ENCODE assay signal across 2 cellular contexts in the genomic region with DNA sequence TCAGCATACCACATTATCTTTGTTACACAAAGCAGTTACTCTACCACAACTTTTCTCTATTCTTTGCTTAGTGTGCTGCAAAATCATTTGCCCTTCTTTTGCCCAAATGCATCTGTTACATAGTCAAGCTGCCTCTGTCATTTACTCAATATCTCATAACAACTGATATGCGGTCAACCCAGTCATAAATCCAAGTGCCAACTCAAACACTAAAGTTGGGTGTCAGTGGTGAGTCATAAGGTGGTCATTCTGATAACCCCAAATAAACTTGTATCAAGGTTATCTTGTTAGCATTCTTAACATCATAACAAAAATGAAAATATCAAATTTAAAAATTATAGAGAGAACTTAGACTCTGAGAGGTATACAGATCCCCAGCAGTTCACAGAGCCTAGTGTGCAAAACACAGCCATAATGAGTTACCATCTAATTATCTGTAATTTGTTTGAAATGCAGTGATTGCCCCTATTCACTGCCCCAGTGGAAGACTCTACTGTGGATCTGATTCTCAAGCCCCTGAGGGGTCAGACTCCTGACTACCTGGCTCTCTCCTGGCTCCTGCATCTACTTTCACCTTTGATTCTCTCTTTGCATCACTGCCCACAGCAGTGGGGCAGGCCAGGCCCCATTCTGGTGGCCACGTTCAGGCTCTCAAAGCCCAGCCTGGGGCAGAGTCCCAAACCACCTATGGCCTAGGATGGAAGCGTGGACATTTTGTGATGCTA.
TF ChIP-seq lines count a peak whose summit lies in the region.

No MANE protein-coding gene starts in this region.

TF ChIP-seq in HEK293, 187 proteins besides CTCF, POLR2A, EP300 and RAD21 (continues in another document):
- TF ChIP-seq, protein P1, sequence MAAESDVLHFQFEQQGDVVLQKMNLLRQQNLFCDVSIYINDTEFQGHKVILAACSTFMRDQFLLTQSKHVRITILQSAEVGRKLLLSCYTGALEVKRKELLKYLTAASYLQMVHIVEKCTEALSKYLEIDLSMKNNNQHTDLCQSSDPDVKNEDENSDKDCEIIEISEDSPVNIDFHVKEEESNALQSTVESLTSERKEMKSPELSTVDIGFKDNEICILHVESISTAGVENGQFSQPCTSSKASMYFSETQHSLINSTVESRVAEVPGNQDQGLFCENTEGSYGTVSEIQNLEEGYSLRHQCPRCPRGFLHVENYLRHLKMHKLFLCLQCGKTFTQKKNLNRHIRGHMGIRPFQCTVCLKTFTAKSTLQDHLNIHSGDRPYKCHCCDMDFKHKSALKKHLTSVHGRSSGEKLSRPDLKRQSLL (tag by site-specific recombination; IDR thresholded peaks at IDR 0.05): no peak
- TF ChIP-seq HIC1 (tag by site-specific recombination; IDR thresholded peaks at IDR 0.05) (no peak), ZBTB17 (tag by site-specific recombination; IDR thresholded peaks at IDR 0.05) (no peak), ZNF10 (tag by site-specific recombination; IDR thresholded peaks at IDR 0.05) (0 out of 2 replicates have a peak, but pooled peaks have one; percentile 25), SP7 (tag by site-specific recombination; IDR thresholded peaks at IDR 0.05) (peak; percentile 62), ZNF585B (tag by site-specific recombination; IDR thresholded peaks at IDR 0.05) (no peak), ZNF248 (tag by site-specific recombination; IDR thresholded peaks at IDR 0.05) (no peak), RBAK (tag by site-specific recombination; IDR thresholded peaks at IDR 0.05) (no peak), ZNF184 (tag by site-specific recombination; IDR thresholded peaks at IDR 0.05) (no peak), ZNF19 (tag by site-specific recombination; IDR thresholded peaks at IDR 0.05; ENCODE audit: low read depth) (no peak), HOXD13 (CRISPR knock-in tag; IDR thresholded peaks at IDR 0.05; ENCODE audit: borderline replicate concordance) (no peak), GLI2 (tag by site-specific recombination; IDR thresholded peaks at IDR 0.05; ENCODE audit: borderline replicate concordance, low read depth) (no peak), ZNF133 (tag by site-specific recombination; IDR thresholded peaks at IDR 0.05) (no peak), ZNF274 (IDR thresholded peaks at IDR 0.05; ENCODE audit: low read length) (no peak), ZNF274 (tag by site-specific recombination; IDR thresholded peaks at IDR 0.05; ENCODE audit: borderline replicate concordance) (no peak), ZNF221 (tag by site-specific recombination; IDR thresholded peaks at IDR 0.05; ENCODE audit: borderline replicate concordance) (no peak), SCRT1 (tag by site-specific recombination; IDR thresholded peaks at IDR 0.05; ENCODE audit: borderline replicate concordance) (no peak), PRDM1 (tag by site-specific recombination; IDR thresholded peaks at IDR 0.05) (no peak), ZEB2 (tag by site-specific recombination; IDR thresholded peaks at IDR 0.05) (peak; percentile 71), KLF9 (tag by site-specific recombination; IDR thresholded peaks at IDR 0.05; ENCODE audit: low read depth) (no peak), ZNF416 (tag by site-specific recombination; IDR thresholded peaks at IDR 0.05) (no peak), ZNF785 (tag by site-specific recombination; IDR thresholded peaks at IDR 0.05) (no peak), ZNF544 (tag by site-specific recombination; IDR thresholded peaks at IDR 0.05) (no peak), ZNF843 (tag by site-specific recombination; IDR thresholded peaks at IDR 0.05) (peak; percentile 62), ZIC2 (tag by site-specific recombination; IDR thresholded peaks at IDR 0.05) (no peak), ZNF280C (tag by site-specific recombination; IDR thresholded peaks at IDR 0.05) (no peak)
- TF ChIP-seq, protein P2, sequence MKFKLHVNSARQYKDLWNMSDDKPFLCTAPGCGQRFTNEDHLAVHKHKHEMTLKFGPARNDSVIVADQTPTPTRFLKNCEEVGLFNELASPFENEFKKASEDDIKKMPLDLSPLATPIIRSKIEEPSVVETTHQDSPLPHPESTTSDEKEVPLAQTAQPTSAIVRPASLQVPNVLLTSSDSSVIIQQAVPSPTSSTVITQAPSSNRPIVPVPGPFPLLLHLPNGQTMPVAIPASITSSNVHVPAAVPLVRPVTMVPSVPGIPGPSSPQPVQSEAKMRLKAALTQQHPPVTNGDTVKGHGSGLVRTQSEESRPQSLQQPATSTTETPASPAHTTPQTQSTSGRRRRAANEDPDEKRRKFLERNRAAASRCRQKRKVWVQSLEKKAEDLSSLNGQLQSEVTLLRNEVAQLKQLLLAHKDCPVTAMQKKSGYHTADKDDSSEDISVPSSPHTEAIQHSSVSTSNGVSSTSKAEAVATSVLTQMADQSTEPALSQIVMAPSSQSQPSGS (tag by site-specific recombination; IDR thresholded peaks at IDR 0.05; ENCODE audit: low read depth): no peak

TF ChIP-seq in HepG2, 621 proteins besides CTCF, POLR2A, EP300 and RAD21:
- TF ChIP-seq, protein P3, sequence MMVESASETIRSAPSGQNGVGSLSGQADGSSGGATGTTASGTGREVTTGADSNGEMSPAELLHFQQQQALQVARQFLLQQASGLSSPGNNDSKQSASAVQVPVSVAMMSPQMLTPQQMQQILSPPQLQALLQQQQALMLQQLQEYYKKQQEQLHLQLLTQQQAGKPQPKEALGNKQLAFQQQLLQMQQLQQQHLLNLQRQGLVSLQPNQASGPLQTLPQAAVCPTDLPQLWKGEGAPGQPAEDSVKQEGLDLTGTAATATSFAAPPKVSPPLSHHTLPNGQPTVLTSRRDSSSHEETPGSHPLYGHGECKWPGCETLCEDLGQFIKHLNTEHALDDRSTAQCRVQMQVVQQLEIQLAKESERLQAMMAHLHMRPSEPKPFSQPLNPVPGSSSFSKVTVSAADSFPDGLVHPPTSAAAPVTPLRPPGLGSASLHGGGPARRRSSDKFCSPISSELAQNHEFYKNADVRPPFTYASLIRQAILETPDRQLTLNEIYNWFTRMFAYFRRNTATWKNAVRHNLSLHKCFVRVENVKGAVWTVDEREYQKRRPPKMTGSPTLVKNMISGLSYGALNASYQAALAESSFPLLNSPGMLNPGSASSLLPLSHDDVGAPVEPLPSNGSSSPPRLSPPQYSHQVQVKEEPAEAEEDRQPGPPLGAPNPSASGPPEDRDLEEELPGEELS (CRISPR knock-in tag; IDR thresholded peaks at IDR 0.05): no peak
- TF ChIP-seq ZNF138 (CRISPR knock-in tag; IDR thresholded peaks at IDR 0.05; ENCODE audit: low read depth): no peak
- no peak for TF ChIP-seq ZFP1 (CRISPR knock-in tag; IDR thresholded peaks at IDR 0.05)
- TF ChIP-seq E2F5 (CRISPR knock-in tag; conservative IDR thresholded peaks at IDR 0.05): no peak
- 0 out of 2 replicates have a peak, but pooled peaks have one; percentile 58 for TF ChIP-seq GFI1 (CRISPR knock-in tag; IDR thresholded peaks at IDR 0.05; ENCODE audit: borderline replicate concordance)
- peak; percentile 11 for TF ChIP-seq ZEB1 (IDR thresholded peaks at IDR 0.05; ENCODE audit: insufficient replicate concordance, low read depth)
- no peak for TF ChIP-seq HOXA7 (CRISPR knock-in tag; IDR thresholded peaks at IDR 0.05)
- TF ChIP-seq ATM (IDR thresholded peaks at IDR 0.05; ENCODE audit: borderline replicate concordance): no peak
- TF ChIP-seq GLI4 (CRISPR knock-in tag; IDR thresholded peaks at IDR 0.05; ENCODE audit: borderline replicate concordance): no peak
- no peak for TF ChIP-seq ZMAT5 (CRISPR knock-in tag; IDR thresholded peaks at IDR 0.05; ENCODE audit: borderline replicate concordance, low read depth)
